10 cellular contexts compared by ENCODE assay signal in genomic region chr4:130028552-130028951, GRCh38.
DNase-seq lines count a peak whose midpoint lies in the region; ATAC-seq and TF ChIP-seq lines count a peak whose summit lies in the region.
"Had no signal": no experiment of that assay in that cellular context is flagged by ENCODE, and none has a peak within 500 bp of the region (broad histone marks: within the 10 kb centered on the region; RNA-seq: fewer than 3 reads in every experiment).

No MANE protein-coding gene starts in this region.

- H3K9me2 ChIP-seq in OCI-LY7 (ENCODE audit: insufficient read depth, low read length), result no peaks in the 10 kb centered on the region

- TF ChIP-seq POLR2A in esophagus squamous epithelium (IDR thresholded peaks at IDR 0.05), result no peak

- TF ChIP-seq CTCF in OCI-LY7 (conservative IDR thresholded peaks at IDR 0.05; ENCODE audit: low read length) (0 out of 2 replicates have a peak, but pooled peaks have one; percentile 34), esophagus squamous epithelium (IDR thresholded peaks at IDR 0.05) (no peak)

- BruUV-seq in OCI-LY7 (replicated peaks; lab: Mats Ljungman, UMichigan), result no TSS peak

- WGBS in esophagus squamous epithelium, 2 donors, result 32 to 38% methylated on average over 3 of the region's 3 CpGs

- H3K27me3 ChIP-seq in esophagus squamous epithelium, result no peaks in the 10 kb centered on the region

- peak overlapping the region; percentile 48 for H3K4me2 ChIP-seq in OCI-LY7 (ENCODE audit: low read length)

- DNase-seq in GDM1 (lab: John Stamatoyannopoulos, UW) (peak; percentile 20), OCI-LY7 (ENCODE audit: low spot score) (peak; percentile 81), ureter (ENCODE audit: low spot score) (no peak), esophagus squamous epithelium (lab: John Stamatoyannopoulos, UW) (no peak), inferior parietal cortex (ENCODE audit: extremely low spot score) (no peak)
- DNase-seq in activated CD4-positive, alpha-beta T cell treated with anti-CD3 and anti-CD28 coated beads for 48 hours, result no peak
- DNase-seq: activated naive CD4-positive, alpha-beta T cell treated with anti-CD3 and anti-CD28 coated beads, Interleukin-2, amount 10 ng/mL, durations not matched to agents 7 days and 5 days; NCI-H1105 had no signal

- intact Hi-C loops in OCI-LY7 (cut with micrococcal nuclease; ENCODE audit: unreplicated experiment), result no loop called here
- intact Hi-C loops in esophagus squamous epithelium (cut with DNase I), result no loop called here

- H2AFZ ChIP-seq in OCI-LY7 (ENCODE audit: low read length), result peak overlapping the region; percentile 88

- CTCF ChIA-PET in OCI-LY7 (lab: Charles Lee; ENCODE audit: unreplicated experiment), result interaction anchor here (1.5 kb wide), 1 partner anchor 12 kb away, joined by 3 read pairs; no protein-coding TSS in a partner anchor

- POLR2A ChIA-PET in OCI-LY7 (lab: Charles Lee), result no interaction called here

- H3K27ac ChIP-seq in OCI-LY7 (ENCODE audit: low read depth, low read length, poor library complexity, severe bottlenecking), result peak overlapping the region; percentile 45
- H3K27ac ChIP-seq in esophagus squamous epithelium, result no peak overlapping the region

- H3K79me2 ChIP-seq in OCI-LY7 (ENCODE audit: insufficient read depth, low read depth, low read length), result no peaks in the 10 kb centered on the region

- H3K36me3 ChIP-seq in OCI-LY7 (ENCODE audit: insufficient read depth, low read length) (no peaks in the 10 kb centered on the region), esophagus squamous epithelium (no peaks in the 10 kb centered on the region)

- H3K4me3 ChIP-seq in OCI-LY7 (ENCODE audit: low read depth, low read length, poor library complexity, severe bottlenecking) (peak overlapping the region; percentile 24), esophagus squamous epithelium (no peak overlapping the region)

- H3K9me3 ChIP-seq in OCI-LY7 (ENCODE audit: low read length) (no peaks in the 10 kb centered on the region; the same call in 1 of the 2 replicates), esophagus squamous epithelium (no peaks in the 10 kb centered on the region)

- ATAC-seq in GM21360 (IDR thresholded peaks at IDR 0.05; ENCODE audit: unreplicated experiment), result peak; percentile 62
- ATAC-seq in HG03108 (IDR thresholded peaks at IDR 0.05; ENCODE audit: unreplicated experiment), result peak; percentile 92

- H3K4me1 ChIP-seq in OCI-LY7 (ENCODE audit: insufficient read depth, low read length, poor library complexity, severe bottlenecking), result peaks cover 41% of the 10 kb centered on the region
- no peaks in the 10 kb centered on the region for H3K4me1 ChIP-seq in esophagus squamous epithelium

- no peaks in the 10 kb centered on the region for H4K20me1 ChIP-seq in OCI-LY7 (ENCODE audit: insufficient read depth, low read length)

Comparison
In these comparisons a context has a peak if more than half of its experiments do, and no peak if none do; other contexts are left out.
1. DNase-seq: peak in GDM1 (single experiment) and OCI-LY7 (single experiment); none in ureter (single experiment), esophagus squamous epithelium (single experiment), inferior parietal cortex (single experiment) and activated CD4-positive, alpha-beta T cell treated with anti-CD3 and anti-CD28 coated beads for 48 hours (single experiment).